1 cellular context compared by ENCODE assay signal in the genomic region with DNA sequence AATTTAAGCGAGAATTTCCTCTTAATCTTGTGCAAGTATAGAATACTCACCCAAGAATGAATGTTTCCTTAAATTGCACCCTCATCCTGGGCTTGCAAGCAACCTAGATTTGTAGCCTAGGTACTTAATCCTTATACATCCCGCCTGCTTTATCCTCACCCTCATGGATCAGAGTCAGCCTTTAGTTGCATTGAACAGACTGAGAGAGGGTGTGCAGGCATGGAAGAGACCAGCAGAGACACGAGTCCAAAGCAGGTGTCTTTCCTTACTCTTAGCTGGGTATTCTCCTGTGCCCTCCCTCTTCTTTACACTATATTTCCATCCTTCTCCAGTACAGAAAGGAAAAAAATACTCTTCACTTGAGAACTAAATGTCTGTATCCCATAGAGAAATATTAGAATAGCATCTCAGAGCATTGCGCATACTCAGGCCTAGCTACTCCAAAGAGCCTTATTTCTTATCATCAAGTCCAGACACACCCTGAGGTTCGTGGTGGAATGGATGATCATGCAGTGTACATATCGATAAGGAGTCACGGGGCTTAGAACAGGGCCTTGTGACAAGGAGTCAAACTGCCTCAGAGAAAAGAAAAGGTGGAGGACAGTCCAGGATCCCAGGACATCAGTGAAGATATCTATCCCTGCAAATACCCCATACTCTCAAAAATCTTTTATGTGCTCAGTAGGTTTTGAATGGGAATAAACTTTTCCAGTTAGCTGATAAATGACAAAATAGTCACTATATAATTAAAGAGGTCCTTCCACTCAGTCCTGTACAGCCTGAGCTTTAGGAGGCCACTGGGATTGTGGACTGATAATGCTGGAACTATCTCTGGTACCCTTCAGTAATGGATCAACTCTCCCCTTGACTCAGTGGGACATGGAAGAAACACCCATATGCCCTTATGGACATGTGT.
TF ChIP-seq lines count a peak whose summit lies in the region.

No MANE protein-coding gene starts in this region.

TF ChIP-seq in K562, 482 proteins besides CTCF, POLR2A, EP300 and RAD21 (continued from another document and continues in another):
- TF ChIP-seq, protein P1, sequence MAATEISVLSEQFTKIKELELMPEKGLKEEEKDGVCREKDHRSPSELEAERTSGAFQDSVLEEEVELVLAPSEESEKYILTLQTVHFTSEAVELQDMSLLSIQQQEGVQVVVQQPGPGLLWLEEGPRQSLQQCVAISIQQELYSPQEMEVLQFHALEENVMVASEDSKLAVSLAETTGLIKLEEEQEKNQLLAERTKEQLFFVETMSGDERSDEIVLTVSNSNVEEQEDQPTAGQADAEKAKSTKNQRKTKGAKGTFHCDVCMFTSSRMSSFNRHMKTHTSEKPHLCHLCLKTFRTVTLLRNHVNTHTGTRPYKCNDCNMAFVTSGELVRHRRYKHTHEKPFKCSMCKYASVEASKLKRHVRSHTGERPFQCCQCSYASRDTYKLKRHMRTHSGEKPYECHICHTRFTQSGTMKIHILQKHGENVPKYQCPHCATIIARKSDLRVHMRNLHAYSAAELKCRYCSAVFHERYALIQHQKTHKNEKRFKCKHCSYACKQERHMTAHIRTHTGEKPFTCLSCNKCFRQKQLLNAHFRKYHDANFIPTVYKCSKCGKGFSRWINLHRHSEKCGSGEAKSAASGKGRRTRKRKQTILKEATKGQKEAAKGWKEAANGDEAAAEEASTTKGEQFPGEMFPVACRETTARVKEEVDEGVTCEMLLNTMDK (IDR thresholded peaks at IDR 0.05; ENCODE audit: borderline replicate concordance, insufficient read depth, low read depth, low read length, poor library complexity, severe bottlenecking), result no peak
- TF ChIP-seq SAFB2 (IDR thresholded peaks at IDR 0.05; ENCODE audit: borderline replicate concordance, low read depth, low read length, severe bottlenecking) (no peak), HCFC1 (IDR thresholded peaks at IDR 0.05; ENCODE audit: low read depth, low read length) (peak; percentile 43; the same call in 1 of the 2 replicates), PURB (CRISPR knock-in tag; IDR thresholded peaks at IDR 0.05; ENCODE audit: low read depth) (no peak), MTA1 (IDR thresholded peaks at IDR 0.05; ENCODE audit: borderline replicate concordance) (peak; percentile 86), ZFX (CRISPR knock-in tag; IDR thresholded peaks at IDR 0.05) (peak; percentile 83), ZBED1 (IDR thresholded peaks at IDR 0.05) (0 out of 2 replicates have a peak, but pooled peaks have one; percentile 48), THRAP3 (IDR thresholded peaks at IDR 0.05; ENCODE audit: borderline replicate concordance) (no peak), NFE2L1 (tag; IDR thresholded peaks at IDR 0.05; ENCODE audit: borderline replicate concordance, low read depth) (0 out of 2 replicates have a peak, but pooled peaks have one; percentile 3), HMG20B (CRISPR knock-in tag; IDR thresholded peaks at IDR 0.05) (no peak), SIN3A (IDR thresholded peaks at IDR 0.05; ENCODE audit: borderline replicate concordance in 2 of 2, control insufficient read depth in 1 of 2, low read depth in 2 of 2, low read length in 2 of 2) (no peak), FOXM1 (IDR thresholded peaks at IDR 0.05; ENCODE audit: low read depth) (peak; percentile 94), FOXM1 (CRISPR knock-in tag; IDR thresholded peaks at IDR 0.05; ENCODE audit: low read depth) (no peak), LEF1 (IDR thresholded peaks at IDR 0.05) (peak; percentile 96), ZNF584 (CRISPR knock-in tag; IDR thresholded peaks at IDR 0.05; ENCODE audit: low read depth) (peak; percentile 25; the same call in 1 of the 2 replicates), GATAD2B (IDR thresholded peaks at IDR 0.05; ENCODE audit: borderline replicate concordance) (peak; percentile 93), ZNF551 (CRISPR knock-in tag; IDR thresholded peaks at IDR 0.05) (no peak), CBX1 (IDR thresholded peaks at IDR 0.05; ENCODE audit: low read depth) (no peak), NBN (IDR thresholded peaks at IDR 0.05; ENCODE audit: low read depth) (peak; percentile 88), ZNF431 (CRISPR knock-in tag; IDR thresholded peaks at IDR 0.05) (no peak), RBM14 (IDR thresholded peaks at IDR 0.05; ENCODE audit: borderline replicate concordance, insufficient read depth, low read depth, low read length) (no peak), DMBX1 (CRISPR knock-in tag; IDR thresholded peaks at IDR 0.05; ENCODE audit: borderline replicate concordance) (no peak; the same call in 1 of the 2 replicates), HMG20A (CRISPR knock-in tag; conservative IDR thresholded peaks at IDR 0.05) (no peak), CC2D1A (IDR thresholded peaks at IDR 0.05) (peak; percentile 95)
- TF ChIP-seq, protein P2, sequence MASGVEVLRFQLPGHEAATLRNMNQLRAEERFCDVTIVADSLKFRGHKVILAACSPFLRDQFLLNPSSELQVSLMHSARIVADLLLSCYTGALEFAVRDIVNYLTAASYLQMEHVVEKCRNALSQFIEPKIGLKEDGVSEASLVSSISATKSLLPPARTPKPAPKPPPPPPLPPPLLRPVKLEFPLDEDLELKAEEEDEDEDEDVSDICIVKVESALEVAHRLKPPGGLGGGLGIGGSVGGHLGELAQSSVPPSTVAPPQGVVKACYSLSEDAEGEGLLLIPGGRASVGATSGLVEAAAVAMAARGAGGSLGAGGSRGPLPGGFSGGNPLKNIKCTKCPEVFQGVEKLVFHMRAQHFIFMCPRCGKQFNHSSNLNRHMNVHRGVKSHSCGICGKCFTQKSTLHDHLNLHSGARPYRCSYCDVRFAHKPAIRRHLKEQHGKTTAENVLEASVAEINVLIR (CRISPR knock-in tag; IDR thresholded peaks at IDR 0.05), result peak; percentile 10; the same call in 1 of the 2 replicates
- TF ChIP-seq, protein P3, sequence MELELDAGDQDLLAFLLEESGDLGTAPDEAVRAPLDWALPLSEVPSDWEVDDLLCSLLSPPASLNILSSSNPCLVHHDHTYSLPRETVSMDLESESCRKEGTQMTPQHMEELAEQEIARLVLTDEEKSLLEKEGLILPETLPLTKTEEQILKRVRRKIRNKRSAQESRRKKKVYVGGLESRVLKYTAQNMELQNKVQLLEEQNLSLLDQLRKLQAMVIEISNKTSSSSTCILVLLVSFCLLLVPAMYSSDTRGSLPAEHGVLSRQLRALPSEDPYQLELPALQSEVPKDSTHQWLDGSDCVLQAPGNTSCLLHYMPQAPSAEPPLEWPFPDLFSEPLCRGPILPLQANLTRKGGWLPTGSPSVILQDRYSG (tag; conservative IDR thresholded peaks at IDR 0.05; ENCODE audit: low read depth), result no peak
- TF ChIP-seq, protein P4, sequence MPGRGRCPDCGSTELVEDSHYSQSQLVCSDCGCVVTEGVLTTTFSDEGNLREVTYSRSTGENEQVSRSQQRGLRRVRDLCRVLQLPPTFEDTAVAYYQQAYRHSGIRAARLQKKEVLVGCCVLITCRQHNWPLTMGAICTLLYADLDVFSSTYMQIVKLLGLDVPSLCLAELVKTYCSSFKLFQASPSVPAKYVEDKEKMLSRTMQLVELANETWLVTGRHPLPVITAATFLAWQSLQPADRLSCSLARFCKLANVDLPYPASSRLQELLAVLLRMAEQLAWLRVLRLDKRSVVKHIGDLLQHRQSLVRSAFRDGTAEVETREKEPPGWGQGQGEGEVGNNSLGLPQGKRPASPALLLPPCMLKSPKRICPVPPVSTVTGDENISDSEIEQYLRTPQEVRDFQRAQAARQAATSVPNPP (IDR thresholded peaks at IDR 0.05; ENCODE audit: borderline replicate concordance, insufficient read depth, insufficient read length), result no peak
- TF ChIP-seq, protein P5, sequence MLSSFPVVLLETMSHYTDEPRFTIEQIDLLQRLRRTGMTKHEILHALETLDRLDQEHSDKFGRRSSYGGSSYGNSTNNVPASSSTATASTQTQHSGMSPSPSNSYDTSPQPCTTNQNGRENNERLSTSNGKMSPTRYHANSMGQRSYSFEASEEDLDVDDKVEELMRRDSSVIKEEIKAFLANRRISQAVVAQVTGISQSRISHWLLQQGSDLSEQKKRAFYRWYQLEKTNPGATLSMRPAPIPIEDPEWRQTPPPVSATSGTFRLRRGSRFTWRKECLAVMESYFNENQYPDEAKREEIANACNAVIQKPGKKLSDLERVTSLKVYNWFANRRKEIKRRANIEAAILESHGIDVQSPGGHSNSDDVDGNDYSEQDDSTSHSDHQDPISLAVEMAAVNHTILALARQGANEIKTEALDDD (IDR thresholded peaks at IDR 0.05), result peak; percentile 73
- TF ChIP-seq, protein P6, sequence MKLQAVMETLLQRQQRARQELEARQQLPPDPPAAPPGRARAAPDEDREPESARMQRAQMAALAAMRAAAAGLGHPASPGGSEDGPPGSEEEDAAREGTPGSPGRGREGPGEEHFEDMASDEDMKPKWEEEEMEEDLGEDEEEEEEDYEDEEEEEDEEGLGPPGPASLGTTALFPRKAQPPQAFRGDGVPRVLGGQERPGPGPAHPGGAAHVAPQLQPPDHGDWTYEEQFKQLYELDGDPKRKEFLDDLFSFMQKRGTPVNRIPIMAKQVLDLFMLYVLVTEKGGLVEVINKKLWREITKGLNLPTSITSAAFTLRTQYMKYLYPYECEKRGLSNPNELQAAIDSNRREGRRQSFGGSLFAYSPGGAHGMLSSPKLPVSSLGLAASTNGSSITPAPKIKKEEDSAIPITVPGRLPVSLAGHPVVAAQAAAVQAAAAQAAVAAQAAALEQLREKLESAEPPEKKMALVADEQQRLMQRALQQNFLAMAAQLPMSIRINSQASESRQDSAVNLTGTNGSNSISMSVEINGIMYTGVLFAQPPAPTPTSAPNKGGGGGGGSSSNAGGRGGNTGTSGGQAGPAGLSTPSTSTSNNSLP (IDR thresholded peaks at IDR 0.05; ENCODE audit: borderline replicate concordance, low read depth, low read length), result no peak
- TF ChIP-seq, protein P7, sequence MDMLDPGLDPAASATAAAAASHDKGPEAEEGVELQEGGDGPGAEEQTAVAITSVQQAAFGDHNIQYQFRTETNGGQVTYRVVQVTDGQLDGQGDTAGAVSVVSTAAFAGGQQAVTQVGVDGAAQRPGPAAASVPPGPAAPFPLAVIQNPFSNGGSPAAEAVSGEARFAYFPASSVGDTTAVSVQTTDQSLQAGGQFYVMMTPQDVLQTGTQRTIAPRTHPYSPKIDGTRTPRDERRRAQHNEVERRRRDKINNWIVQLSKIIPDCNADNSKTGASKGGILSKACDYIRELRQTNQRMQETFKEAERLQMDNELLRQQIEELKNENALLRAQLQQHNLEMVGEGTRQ (CRISPR knock-in tag; IDR thresholded peaks at IDR 0.05), result no peak; the same call in 1 of the 2 replicates
- TF ChIP-seq, protein P8, sequence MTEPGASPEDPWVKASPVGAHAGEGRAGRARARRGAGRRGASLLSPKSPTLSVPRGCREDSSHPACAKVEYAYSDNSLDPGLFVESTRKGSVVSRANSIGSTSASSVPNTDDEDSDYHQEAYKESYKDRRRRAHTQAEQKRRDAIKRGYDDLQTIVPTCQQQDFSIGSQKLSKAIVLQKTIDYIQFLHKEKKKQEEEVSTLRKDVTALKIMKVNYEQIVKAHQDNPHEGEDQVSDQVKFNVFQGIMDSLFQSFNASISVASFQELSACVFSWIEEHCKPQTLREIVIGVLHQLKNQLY (CRISPR knock-in tag; conservative IDR thresholded peaks at IDR 0.05), result no peak
- TF ChIP-seq, protein P9, sequence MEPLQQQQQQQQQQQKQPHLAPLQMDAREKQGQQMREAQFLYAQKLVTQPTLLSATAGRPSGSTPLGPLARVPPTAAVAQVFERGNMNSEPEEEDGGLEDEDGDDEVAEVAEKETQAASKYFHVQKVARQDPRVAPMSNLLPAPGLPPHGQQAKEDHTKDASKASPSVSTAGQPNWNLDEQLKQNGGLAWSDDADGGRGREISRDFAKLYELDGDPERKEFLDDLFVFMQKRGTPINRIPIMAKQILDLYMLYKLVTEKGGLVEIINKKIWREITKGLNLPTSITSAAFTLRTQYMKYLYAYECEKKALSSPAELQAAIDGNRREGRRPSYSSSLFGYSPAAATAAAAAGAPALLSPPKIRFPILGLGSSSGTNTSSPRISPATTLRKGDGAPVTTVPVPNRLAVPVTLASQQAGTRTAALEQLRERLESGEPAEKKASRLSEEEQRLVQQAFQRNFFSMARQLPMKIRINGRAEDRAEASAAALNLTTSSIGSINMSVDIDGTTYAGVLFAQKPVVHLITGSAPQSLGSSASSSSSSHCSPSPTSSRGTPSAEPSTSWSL (CRISPR knock-in tag; IDR thresholded peaks at IDR 0.05; ENCODE audit: borderline replicate concordance), result no peak
- TF ChIP-seq, protein P10, sequence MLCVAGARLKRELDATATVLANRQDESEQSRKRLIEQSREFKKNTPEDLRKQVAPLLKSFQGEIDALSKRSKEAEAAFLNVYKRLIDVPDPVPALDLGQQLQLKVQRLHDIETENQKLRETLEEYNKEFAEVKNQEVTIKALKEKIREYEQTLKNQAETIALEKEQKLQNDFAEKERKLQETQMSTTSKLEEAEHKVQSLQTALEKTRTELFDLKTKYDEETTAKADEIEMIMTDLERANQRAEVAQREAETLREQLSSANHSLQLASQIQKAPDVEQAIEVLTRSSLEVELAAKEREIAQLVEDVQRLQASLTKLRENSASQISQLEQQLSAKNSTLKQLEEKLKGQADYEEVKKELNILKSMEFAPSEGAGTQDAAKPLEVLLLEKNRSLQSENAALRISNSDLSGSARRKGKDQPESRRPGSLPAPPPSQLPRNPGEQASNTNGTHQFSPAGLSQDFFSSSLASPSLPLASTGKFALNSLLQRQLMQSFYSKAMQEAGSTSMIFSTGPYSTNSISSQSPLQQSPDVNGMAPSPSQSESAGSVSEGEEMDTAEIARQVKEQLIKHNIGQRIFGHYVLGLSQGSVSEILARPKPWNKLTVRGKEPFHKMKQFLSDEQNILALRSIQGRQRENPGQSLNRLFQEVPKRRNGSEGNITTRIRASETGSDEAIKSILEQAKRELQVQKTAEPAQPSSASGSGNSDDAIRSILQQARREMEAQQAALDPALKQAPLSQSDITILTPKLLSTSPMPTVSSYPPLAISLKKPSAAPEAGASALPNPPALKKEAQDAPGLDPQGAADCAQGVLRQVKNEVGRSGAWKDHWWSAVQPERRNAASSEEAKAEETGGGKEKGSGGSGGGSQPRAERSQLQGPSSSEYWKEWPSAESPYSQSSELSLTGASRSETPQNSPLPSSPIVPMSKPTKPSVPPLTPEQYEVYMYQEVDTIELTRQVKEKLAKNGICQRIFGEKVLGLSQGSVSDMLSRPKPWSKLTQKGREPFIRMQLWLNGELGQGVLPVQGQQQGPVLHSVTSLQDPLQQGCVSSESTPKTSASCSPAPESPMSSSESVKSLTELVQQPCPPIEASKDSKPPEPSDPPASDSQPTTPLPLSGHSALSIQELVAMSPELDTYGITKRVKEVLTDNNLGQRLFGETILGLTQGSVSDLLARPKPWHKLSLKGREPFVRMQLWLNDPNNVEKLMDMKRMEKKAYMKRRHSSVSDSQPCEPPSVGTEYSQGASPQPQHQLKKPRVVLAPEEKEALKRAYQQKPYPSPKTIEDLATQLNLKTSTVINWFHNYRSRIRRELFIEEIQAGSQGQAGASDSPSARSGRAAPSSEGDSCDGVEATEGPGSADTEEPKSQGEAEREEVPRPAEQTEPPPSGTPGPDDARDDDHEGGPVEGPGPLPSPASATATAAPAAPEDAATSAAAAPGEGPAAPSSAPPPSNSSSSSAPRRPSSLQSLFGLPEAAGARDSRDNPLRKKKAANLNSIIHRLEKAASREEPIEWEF (CRISPR knock-in tag; IDR thresholded peaks at IDR 0.05), result peak; percentile 89
- TF ChIP-seq, protein P11, sequence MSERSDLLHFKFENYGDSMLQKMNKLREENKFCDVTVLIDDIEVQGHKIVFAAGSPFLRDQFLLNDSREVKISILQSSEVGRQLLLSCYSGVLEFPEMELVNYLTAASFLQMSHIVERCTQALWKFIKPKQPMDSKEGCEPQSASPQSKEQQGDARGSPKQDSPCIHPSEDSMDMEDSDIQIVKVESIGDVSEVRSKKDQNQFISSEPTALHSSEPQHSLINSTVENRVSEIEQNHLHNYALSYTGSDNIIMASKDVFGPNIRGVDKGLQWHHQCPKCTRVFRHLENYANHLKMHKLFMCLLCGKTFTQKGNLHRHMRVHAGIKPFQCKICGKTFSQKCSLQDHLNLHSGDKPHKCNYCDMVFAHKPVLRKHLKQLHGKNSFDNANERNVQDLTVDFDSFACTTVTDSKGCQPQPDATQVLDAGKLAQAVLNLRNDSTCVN (CRISPR knock-in tag; IDR thresholded peaks at IDR 0.05), result no peak
